ENCODE assay signal across 4 cellular contexts in genomic region chr1:101029184-101029583, GRCh38.
TF ChIP-seq lines count a peak whose summit lies in the region.

No MANE protein-coding gene starts in this region.

TF ChIP-seq in HepG2, 621 proteins besides CTCF, POLR2A, EP300 and RAD21 (continues in another document):
- TF ChIP-seq SKIL (CRISPR knock-in tag; IDR thresholded peaks at IDR 0.05; ENCODE audit: borderline replicate concordance) (no peak), ATF2 (CRISPR knock-in tag; IDR thresholded peaks at IDR 0.05) (no peak), MAFK (conservative IDR thresholded peaks at IDR 0.05 in 1 of 2, IDR thresholded peaks at IDR 0.05 in 1 of 2; ENCODE audit: low read length in 2 of 2) (peak; percentile 56 to 78; a peak in 3 of 4 replicates), MAFF (IDR thresholded peaks at IDR 0.05; ENCODE audit: low read depth, low read length) (peak; percentile 66; the same call in 1 of the 2 replicates), ZNF350 (CRISPR knock-in tag; IDR thresholded peaks at IDR 0.05; ENCODE audit: borderline replicate concordance, low read depth) (no peak), PATZ1 (CRISPR knock-in tag; IDR thresholded peaks at IDR 0.05) (no peak)

TF ChIP-seq in HEK293, 187 proteins besides CTCF, POLR2A, EP300 and RAD21:
- TF ChIP-seq PRDM6 (tag by site-specific recombination; IDR thresholded peaks at IDR 0.05), result peak; percentile 29; the same call in 1 of the 2 replicates
- TF ChIP-seq ZFP69B (tag by site-specific recombination; IDR thresholded peaks at IDR 0.05), result no peak
TF ChIP-seq in HEK293: peak in this region for 1.

TF ChIP-seq in GM12878, 131 proteins besides CTCF, POLR2A, EP300 and RAD21:
- no peak for TF ChIP-seq POLR2AphosphoS5 (IDR thresholded peaks at IDR 0.05; ENCODE audit: low read length)
- no peak for TF ChIP-seq ZNF207 (IDR thresholded peaks at IDR 0.05; ENCODE audit: borderline replicate concordance)

TF ChIP-seq in SK-N-SH, 30 proteins besides CTCF, POLR2A, EP300 and RAD21:
- TF ChIP-seq RFX5 (IDR thresholded peaks at IDR 0.05; ENCODE audit: low read length) (no peak), TCF12 (IDR thresholded peaks at IDR 0.05) (no peak), EZH2phosphoT487 (IDR thresholded peaks at IDR 0.05; ENCODE audit: borderline replicate concordance, low read depth) (no peak), ELF1 (IDR thresholded peaks at IDR 0.05) (no peak), CHD2 (IDR thresholded peaks at IDR 0.05; ENCODE audit: low read length, partially characterized antibody) (no peak), NFIC (IDR thresholded peaks at IDR 0.05; ENCODE audit: borderline replicate concordance) (no peak), FOSL2 (IDR thresholded peaks at IDR 0.05; ENCODE audit: borderline replicate concordance, low read depth) (no peak), GABPA (IDR thresholded peaks at IDR 0.05; ENCODE audit: low read depth) (no peak), FOXM1 (IDR thresholded peaks at IDR 0.05; ENCODE audit: low read depth) (no peak), TEAD4 (IDR thresholded peaks at IDR 0.05; ENCODE audit: borderline replicate concordance, insufficient read depth) (no peak), SIN3A (IDR thresholded peaks at IDR 0.05; ENCODE audit: borderline replicate concordance, low read depth, low read length) (no peak), ZBTB33 (IDR thresholded peaks at IDR 0.05; ENCODE audit: borderline replicate concordance, low read depth) (no peak), MAX (IDR thresholded peaks at IDR 0.05; ENCODE audit: low read depth) (no peak)
